ENCODE assay signal across 8 cellular contexts in genomic region chr20:62860391-62860923, GRCh38. TPM values are rescaled to one million over a fixed set of nuclear protein-coding genes. Genes with fewer than 3 reads are reported as not detected.
DNase-seq lines count a peak whose midpoint lies in the region; ATAC-seq, FAIRE-seq and TF ChIP-seq lines count a peak whose summit lies in the region.

No MANE protein-coding gene starts in this region.

- DNase-seq in AG09319 (ENCODE audit: extremely low read depth, low read depth) (no peak), SK-N-MC (ENCODE audit: low read depth, low spot score) (no peak), esophagus squamous epithelium (lab: John Stamatoyannopoulos, UW) (no peak), pancreas (peak in 3 of 6 donors; percentile 41 to 68 (median 63)), activated gamma-delta T cell treated with Interleukin-2 at 50 U/mL for 16 hours (no peak), T1000 (lab: John Stamatoyannopoulos, UW) (no peak), HuH-7.5 (ENCODE audit: low spot score) (no peak)

- intact Hi-C loops in esophagus squamous epithelium (cut with DNase I), result no loop called here
- intact Hi-C loops in pancreas (cut with DNase I), result no loop called here

- peak overlapping the region; percentile 72 for H3K9ac ChIP-seq in SK-N-MC (ENCODE audit: insufficient read length)

- H3K4me1 ChIP-seq in esophagus squamous epithelium (peaks cover 11 to 40% (median 17%) of the 10 kb centered on the region in 3 donors), pancreas (peaks cover 8 to 10% (median 8%) of the 10 kb centered on the region in 3 donors)

- H3K27ac ChIP-seq in SK-N-MC (no peak overlapping the region), esophagus squamous epithelium (no peak overlapping the region), pancreas (no peak overlapping the region)

- WGBS in esophagus squamous epithelium, 2 donors, result 24 to 40% methylated on average over 2 to 9 of the region's 24 CpGs
- WGBS in pancreas, 2 donors, result 37 to 39% methylated on average over 24 of the region's 24 CpGs

- no peak for TF ChIP-seq POLR2A in esophagus squamous epithelium (IDR thresholded peaks at IDR 0.05)

- FAIRE-seq in pancreas (lab: Jason Lieb, UNC), result no peak

- H3K36me3 ChIP-seq in SK-N-MC (ENCODE audit: insufficient read depth, low read length) (peaks cover 17% of the 10 kb centered on the region), esophagus squamous epithelium (peaks cover 0 to 16% (median 0%) of the 10 kb centered on the region in 3 donors), pancreas (peaks cover 0 to 6% (median 0%) of the 10 kb centered on the region in 3 donors)

- H3K9me3 ChIP-seq in SK-N-MC (ENCODE audit: low read depth, low read length), result 0 out of 2 replicates have a peak, but pooled peaks cover 4% of the 10 kb centered on the region
- no peaks in the 10 kb centered on the region for H3K9me3 ChIP-seq in esophagus squamous epithelium
- no peaks in the 10 kb centered on the region for H3K9me3 ChIP-seq in pancreas

- peak; percentile 15 for TF ChIP-seq CTCF in AG09319 (IDR thresholded peaks at IDR 0.05; ENCODE audit: low read depth, low read length)
- no peak for TF ChIP-seq CTCF in GM12875 (IDR thresholded peaks at IDR 0.05; ENCODE audit: borderline replicate concordance, insufficient read depth, low read depth, low read length)
- peak in 1 of 6 experiments; percentile 4 for TF ChIP-seq CTCF in esophagus squamous epithelium (IDR thresholded peaks at IDR 0.05)
- no peak for TF ChIP-seq CTCF in pancreas (IDR thresholded peaks at IDR 0.05)

- no peak for ATAC-seq in pancreas

- H3K27me3 ChIP-seq in esophagus squamous epithelium (no peaks in the 10 kb centered on the region), pancreas (no peaks in the 10 kb centered on the region)

- peak overlapping the region; percentile 32 for H3K4me3 ChIP-seq in GM12875 (ENCODE audit: low read depth, low read length)
- H3K4me3 ChIP-seq in SK-N-MC, result peak overlapping the region; percentile 79
- H3K4me3 ChIP-seq in esophagus squamous epithelium, result peak overlapping the region; percentile 28 to 74 (median 48)
- H3K4me3 ChIP-seq in pancreas, result peak overlapping the region in 3 of 4 donors; percentile 18 to 51 (median 20)

RNA-seq across cellular contexts. Expression of gene TCFL5, which starts 1.2 kb away (rescaled TPM):
- total RNA-seq in esophagus squamous epithelium (1 to 10 TPM; 5.2 to 8.4 (median 7.2) TPM), pancreas (1 to 10 TPM; 3.5 to 4.9 (median 4.0) TPM)
- polyA plus RNA-seq in pancreas, result 1 to 10 TPM; 2.5 to 4.9 TPM

RNA-seq across cellular contexts. Expression of gene COL9A3, which starts 43.6 kb away (rescaled TPM):
- 1 to 10 TPM in 2 of 4 donors, not detected in 2; 2.2 to 2.3 TPM for total RNA-seq in esophagus squamous epithelium
- 10 to 100 TPM in 1 of 6 donors, 1 to 10 TPM in 5; 1.7 to 35.2 (median 7.3) TPM for total RNA-seq in pancreas
- polyA plus RNA-seq in pancreas, result 100 to 1,000 TPM; 149 to 183 TPM

RNA-seq across cellular contexts. Expression of gene OGFR, which starts 55.8 kb away (rescaled TPM):
- 10 to 100 TPM; 19.1 to 41.4 (median 27.3) TPM for total RNA-seq in esophagus squamous epithelium
- total RNA-seq in pancreas, result 10 to 100 TPM; 18.1 to 25.4 (median 21.0) TPM
- 10 to 100 TPM; 50.8 to 79.5 TPM for polyA plus RNA-seq in pancreas

Comparison
In these comparisons a context has a peak if more than half of its experiments do, and no peak if none do; other contexts are left out.
1. H3K4me3 ChIP-seq: peak in every context shown above with its lines; median percentile 79 in SK-N-MC; 48 in esophagus squamous epithelium; 32 in GM12875; 20 in pancreas.